In genomic region chr11:17219016-17219415, GRCh38 we compare ENCODE assay signal across 27 cellular contexts.
"Had no signal": no experiment of that assay in that cellular context is flagged by ENCODE, and none has a peak within 500 bp of the region (broad histone marks: within the 10 kb centered on the region; RNA-seq: fewer than 3 reads in every experiment).

No MANE protein-coding gene starts in this region.

- FAIRE-seq: endometrium, frontal cortex had no signal

- H3K4me2 ChIP-seq: hepatocyte, smooth muscle cell had no signal

- DNase-seq: activated CD4-positive, alpha-beta T cell treated with anti-CD3 and anti-CD28 coated beads for 4 hours; activated CD4-positive, alpha-beta T cell treated with anti-CD3 and anti-CD28 coated beads, Interleukin-2, amount 50 U/mL, for 48 hours; activated CD4-positive, CD25-positive, alpha-beta regulatory T cell; activated CD8-positive, alpha-beta memory T cell treated with anti-CD3 and anti-CD28 coated beads, Interleukin-2, amount 50 U/mL, for 48 hours; activated naive CD4-positive, alpha-beta T cell treated with Interleukin-2 at 50 U/mL for 16 hours; activated naive CD8-positive, alpha-beta T cell treated with anti-CD3 and anti-CD28 coated beads for 36 hours; activated T-cell treated with anti-CD3 and anti-CD28 coated beads, Interleukin-2, amount 50 U/mL, for 4 hours; amygdala; effector CD4-positive, alpha-beta T cell; glutamatergic neuron; immature natural killer cell; left ventricle myocardium inferior; ovary; psoas muscle; stimulated activated CD4-positive, alpha-beta T cell treated with anti-CD3 and anti-CD28 coated beads, Interleukin-15, amount 100 ng/mL, for 24 hours; stimulated activated naive B cell treated with anti-CD40 and anti-IgM and Interleukin-4, amounts not matched to agents 10 μg/mL and 1 μg/mL and 100 μg/mL, for 72 hours; T1000; testis had no signal

- H3K4me3 ChIP-seq: cardiac muscle cell, hepatocyte, left ventricle myocardium inferior, ovary, psoas muscle, smooth muscle cell, testis, vagina had no signal

- H3K79me2 ChIP-seq: hepatocyte had no signal

- H3K27ac ChIP-seq: cardiac muscle cell, hepatocyte, left ventricle myocardium inferior, neutrophil, ovary, psoas muscle, testis, vagina had no signal

- H3K27me3 ChIP-seq: cardiac muscle cell, hepatocyte, ovary, testis, vagina had no signal

- H3K36me3 ChIP-seq: cardiac muscle cell, left ventricle myocardium inferior, neutrophil, ovary, vagina had no signal

- H3K9me3 ChIP-seq: neutrophil, ovary, psoas muscle, testis, vagina had no signal

- ATAC-seq: activated T-cell treated with anti-CD3 and anti-CD28 coated beads, Interleukin-2, amount 50 U/mL, for 4 hours; natural killer cell treated with Interleukin-12 subunit alpha and Interleukin-12 subunit beta and Interleukin-15 and Interleukin-18, amount 100 ng/mL, for 72 hours; psoas muscle; sciatic nerve; stimulated activated naive B cell treated with anti-CD40 and anti-IgM and Interleukin-4, amounts not matched to agents 10 μg/mL and 1 μg/mL and 100 μg/mL, for 72 hours had no signal

- H3K4me1 ChIP-seq: psoas muscle, testis, vagina had no signal

- H2AFZ ChIP-seq: hepatocyte had no signal
